Comparison of ENCODE assay signal across 1 cellular context in genomic region chr5:36444582-36444999, GRCh38.
TF ChIP-seq lines count a peak whose summit lies in the region.

No MANE protein-coding gene starts in this region.

TF ChIP-seq in IMR-90, 13 proteins besides CTCF, POLR2A, EP300 and RAD21 (continued from another document):
- TF ChIP-seq ELK1 (IDR thresholded peaks at IDR 0.05; ENCODE audit: borderline replicate concordance, low read depth, low read length) (no peak), CEBPB (IDR thresholded peaks at IDR 0.05; ENCODE audit: low read depth, low read length) (no peak), MXI1 (IDR thresholded peaks at IDR 0.05; ENCODE audit: borderline replicate concordance, low read depth, low read length) (no peak), SMC3 (IDR thresholded peaks at IDR 0.05; ENCODE audit: low read depth, low read length) (no peak), CHD1 (IDR thresholded peaks at IDR 0.05; ENCODE audit: low read depth, low read length) (no peak), USF2 (IDR thresholded peaks at IDR 0.05; ENCODE audit: low read depth, low read length) (no peak), MAFK (IDR thresholded peaks at IDR 0.05; ENCODE audit: low read depth, low read length) (no peak)
